Comparison of ENCODE assay signal across 8 cellular contexts in genomic region chr9:34547960-34548603, GRCh38. TPM values are rescaled to one million over a fixed set of nuclear protein-coding genes. Genes with fewer than 3 reads are reported as not detected.
A peak's percentile ranks its signal among the peaks of the same experiment; 100 is the strongest.
DNase-seq lines count a peak whose midpoint lies in the region; ATAC-seq and TF ChIP-seq lines count a peak whose summit lies in the region.

No MANE protein-coding gene starts in this region.

- H3K36me3 ChIP-seq in MM.1S (replicated peaks; ENCODE audit: insufficient read depth, low read length) (no peaks in the 10 kb centered on the region), lung (ENCODE audit: control insufficient read depth in 2 of 2, insufficient read depth in 2 of 2, low read length in 2 of 2) (no peaks in the 10 kb centered on the region), suprapubic skin (no peaks in the 10 kb centered on the region)

- H3K27me3 ChIP-seq in MM.1S (replicated peaks; ENCODE audit: insufficient read depth, low read length) (peaks cover 40% of the 10 kb centered on the region), lung (ENCODE audit: control insufficient read depth, insufficient read depth) (no peaks in the 10 kb centered on the region), suprapubic skin (peaks cover 5% of the 10 kb centered on the region)

- H3K27ac ChIP-seq in MM.1S (ENCODE audit: low read length) (no peak overlapping the region), lung (ENCODE audit: low read depth in 1 of 2, low read length in 1 of 2) (no peak overlapping the region), suprapubic skin (no peak overlapping the region)

- H3K4me1 ChIP-seq in MM.1S (ENCODE audit: low read length) (no peaks in the 10 kb centered on the region), lung (ENCODE audit: control insufficient read depth in 2 of 2, insufficient read depth in 2 of 2, low read length in 2 of 2) (no peaks in the 10 kb centered on the region), suprapubic skin (peaks cover 17% of the 10 kb centered on the region)

- no peak for TF ChIP-seq POLR2A in suprapubic skin (IDR thresholded peaks at IDR 0.05)

- H3F3A ChIP-seq in MM.1S (ENCODE audit: insufficient read depth, low read length) = no peaks in the 10 kb centered on the region

- DNase-seq in DMS153 treated with DMSO at 0.1 percent for 48 hours (lab: John Stamatoyannopoulos, UW; ENCODE audit: unreplicated experiment) (peak; percentile 18), DMS153 (lab: John Stamatoyannopoulos, UW) (no peak), MM.1S (peak; percentile 33), lung (ENCODE audit: low spot score) (peak; percentile 55), suprapubic skin (ENCODE audit: low spot score in 2 of 2) (peak; percentile 85 to 86)
- DNase-seq in effector memory CD8-positive, alpha-beta T cell = no peak

- TF ChIP-seq EP300 in suprapubic skin (IDR thresholded peaks at IDR 0.05) = no peak

- H3K9me2 ChIP-seq in MM.1S (replicated peaks; ENCODE audit: insufficient read depth, low read length) = no peaks in the 10 kb centered on the region

- H3K9ac ChIP-seq in MM.1S (ENCODE audit: low read length) = no peak overlapping the region

- H3K4me3 ChIP-seq in MM.1S (ENCODE audit: low read length) = no peak overlapping the region
- no peak overlapping the region for H3K4me3 ChIP-seq in WI38 (ENCODE audit: low read depth, low read length)
- no peak overlapping the region for H3K4me3 ChIP-seq in lung
- H3K4me3 ChIP-seq in suprapubic skin = no peak overlapping the region

- peak; percentile 47 for ATAC-seq in effector memory CD8-positive, alpha-beta T cell (replicated peaks)
- ATAC-seq in lung (ENCODE audit: insufficient read depth, low FRiP score) (peak; percentile 35), GM19328 (IDR thresholded peaks at IDR 0.05; ENCODE audit: unreplicated experiment) (no peak)

- TF ChIP-seq CTCF in MM.1S (IDR thresholded peaks at IDR 0.05; ENCODE audit: low read length) = peak; percentile 81
- TF ChIP-seq CTCF in WI38 (IDR thresholded peaks at IDR 0.05; ENCODE audit: low read depth, low read length) = peak; percentile 80
- peak; percentile 75 for TF ChIP-seq CTCF in lung (IDR thresholded peaks at IDR 0.05; ENCODE audit: control extremely low read depth, extremely low read depth)
- TF ChIP-seq CTCF in suprapubic skin (IDR thresholded peaks at IDR 0.05) = peak; percentile 68 to 84

- H3K9me3 Mint-ChIP-seq in effector memory CD8-positive, alpha-beta T cell = no peaks in the 10 kb centered on the region

- no peak overlapping the region for H3K4me2 ChIP-seq in MM.1S (ENCODE audit: low read depth, low read length)

- no peaks in the 10 kb centered on the region for H4K20me1 ChIP-seq in MM.1S (ENCODE audit: insufficient read depth, low read length)

- no peak overlapping the region for H3K4me3 Mint-ChIP-seq in effector memory CD8-positive, alpha-beta T cell

- H2AFZ ChIP-seq in MM.1S (ENCODE audit: low read length) = no peak overlapping the region

- H3K79me2 ChIP-seq in MM.1S (ENCODE audit: low read length) = no peaks in the 10 kb centered on the region

- H3K27me3 Mint-ChIP-seq in effector memory CD8-positive, alpha-beta T cell = peaks cover 28 to 46% of the 10 kb centered on the region in 2 donors

- H3K27ac Mint-ChIP-seq in effector memory CD8-positive, alpha-beta T cell = no peak overlapping the region

- H3K36me3 Mint-ChIP-seq in effector memory CD8-positive, alpha-beta T cell (ENCODE audit: insufficient read depth) = no peaks in the 10 kb centered on the region

- no peaks in the 10 kb centered on the region for H3K4me1 Mint-ChIP-seq in effector memory CD8-positive, alpha-beta T cell (ENCODE audit: low read depth in 2 of 2)

- H3K9me3 ChIP-seq in MM.1S (replicated peaks; ENCODE audit: insufficient read depth, low read length) = no peaks in the 10 kb centered on the region
- no peaks in the 10 kb centered on the region for H3K9me3 ChIP-seq in lung (ENCODE audit: control insufficient read depth in 2 of 2, insufficient read depth in 1 of 2, low read length in 1 of 2)
- no peaks in the 10 kb centered on the region for H3K9me3 ChIP-seq in suprapubic skin

- 15 to 18% methylated on average over 13 of the region's 13 CpGs for WGBS in lung, 2 donors
- 14% methylated on average over 12 of the region's 13 CpGs for WGBS in suprapubic skin

RNA-seq across cellular contexts. Expression of gene ENHO, which starts 25.3 kb away (rescaled TPM):
- total RNA-seq in lung = under 1 TPM; 0.55 to 0.85 TPM
- polyA plus RNA-seq in lung = 1 to 10 TPM in 1 of 2 donors, under 1 TPM in 1; 0.29 to 1.4 TPM
- total RNA-seq in suprapubic skin = 1 to 10 TPM in 3 of 4 donors, under 1 TPM in 1; 0.65 to 4.0 (median 2.7) TPM

RNA-seq across cellular contexts. Expression of gene CNTFR, which starts 41.4 kb away (rescaled TPM):
- total RNA-seq in lung (1 to 10 TPM; 1.8 to 3.3 TPM), suprapubic skin (1 to 10 TPM; 5.0 to 9.1 (median 5.7) TPM)
- polyA plus RNA-seq in lung = under 1 TPM; 0.42 to 0.89 TPM

Comparison
In these comparisons a context has a peak if more than half of its experiments do, and no peak if none do; other contexts are left out.
1. DNase-seq: peak in DMS153 treated with DMSO at 0.1 percent for 48 hours (single experiment), MM.1S (single experiment), lung (single experiment) and suprapubic skin (2 of 2); none in DMS153 (single experiment) and effector memory CD8-positive, alpha-beta T cell (0 of 3).
2. Peak in every context shown above with its lines, with median percentiles within 50 percentile points of each other: CTCF ChIP-seq.